Comparison of ENCODE assay signal across 12 cellular contexts in the genomic region with DNA sequence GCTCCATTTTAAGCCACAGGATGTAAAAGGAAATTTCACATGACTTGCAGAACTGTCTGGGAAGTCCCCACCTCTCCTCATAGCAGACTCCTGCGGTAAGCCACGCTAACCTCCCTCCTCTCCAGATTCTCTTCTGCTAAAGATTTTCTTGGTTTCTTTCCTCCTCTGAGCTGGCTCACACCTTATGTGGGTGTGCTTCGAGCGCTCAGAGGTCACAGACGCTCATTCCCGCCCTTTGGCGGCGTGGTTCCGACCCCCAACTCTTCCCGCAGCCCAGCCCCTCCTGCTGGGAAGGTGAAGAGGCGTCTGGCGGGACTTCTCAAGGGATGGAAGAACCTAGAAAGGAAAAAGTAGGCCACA. TPM values are rescaled to one million over a fixed set of nuclear protein-coding genes. Genes with fewer than 3 reads are reported as not detected.
DNase-seq lines count a peak whose midpoint lies in the region; ATAC-seq and TF ChIP-seq lines count a peak whose summit lies in the region.
"Had no signal": no experiment of that assay in that cellular context is flagged by ENCODE, and none has a peak within 500 bp of the region (broad histone marks: within the 10 kb centered on the region; RNA-seq: fewer than 3 reads in every experiment).

No MANE protein-coding gene starts in this region.

- H3K36me3 ChIP-seq in thyroid gland, result no peaks in the 10 kb centered on the region
- H3K36me3 ChIP-seq: right lobe of liver, transverse colon had no signal

- TF ChIP-seq CTCF in GM13977 (IDR thresholded peaks at IDR 0.05; ENCODE audit: extremely low read depth, insufficient read depth, missing control alignments) (no peak), thyroid gland (IDR thresholded peaks at IDR 0.05) (no peak)

- DNase-seq in GM13977 (ENCODE audit: low spot score), result peak; percentile 59
- DNase-seq in activated CD4-positive, alpha-beta T cell treated with anti-CD3 and anti-CD28 coated beads, Interleukin-2, amount 10 ng/mL, durations not matched to agents 24 days and 14 days, result peak; percentile 79
- no peak for DNase-seq in central memory CD8-positive, alpha-beta T cell (ENCODE audit: low spot score in 2 of 2)
- peak; percentile 33 to 34 for DNase-seq in stimulated activated CD4-positive, alpha-beta T cell treated with anti-CD3 and anti-CD28 coated beads, Interleukin-4, amount 100 ng/mL, for 4 hours
- no peak for DNase-seq in left cardiac atrium
- no peak for DNase-seq in thyroid gland
- DNase-seq: COR-L47, transverse colon had no signal

- no peak overlapping the region for H3K4me3 Mint-ChIP-seq in activated CD4-positive, alpha-beta T cell treated with anti-CD3 and anti-CD28 coated beads, Interleukin-2, amount 10 ng/mL, durations not matched to agents 24 days and 14 days
- peak overlapping the region; percentile 48 for H3K4me3 Mint-ChIP-seq in central memory CD8-positive, alpha-beta T cell

- H3K9me3 ChIP-seq in thyroid gland, result no peaks in the 10 kb centered on the region
- H3K9me3 ChIP-seq: right lobe of liver, transverse colon had no signal

- H3K36me3 Mint-ChIP-seq in activated CD4-positive, alpha-beta T cell treated with anti-CD3 and anti-CD28 coated beads, Interleukin-2, amount 10 ng/mL, durations not matched to agents 24 days and 14 days (ENCODE audit: low read depth), result no peaks in the 10 kb centered on the region
- no peaks in the 10 kb centered on the region for H3K36me3 Mint-ChIP-seq in central memory CD8-positive, alpha-beta T cell (ENCODE audit: insufficient read depth)

- H3K27me3 ChIP-seq in thyroid gland, result no peaks in the 10 kb centered on the region
- H3K27me3 ChIP-seq: right lobe of liver, transverse colon had no signal

- peaks cover 13% of the 10 kb centered on the region for H3K27me3 Mint-ChIP-seq in activated CD4-positive, alpha-beta T cell treated with anti-CD3 and anti-CD28 coated beads, Interleukin-2, amount 10 ng/mL, durations not matched to agents 24 days and 14 days
- peaks cover 38% of the 10 kb centered on the region for H3K27me3 Mint-ChIP-seq in central memory CD8-positive, alpha-beta T cell

- TF ChIP-seq POLR2A in thyroid gland (IDR thresholded peaks at IDR 0.05), result no peak

- in situ Hi-C loops in GM13977 (cut with MboI; ENCODE audit: low pct_unique_long_range_greater_than_20kb, low sequenced_read_pairs, unreplicated experiment), result no loop called here

- no peak overlapping the region for H3K4me3 ChIP-seq in thyroid gland (replicated peaks in 1 of 3)
- H3K4me3 ChIP-seq: K562, right lobe of liver, transverse colon had no signal

- no peaks in the 10 kb centered on the region for H3K9me3 Mint-ChIP-seq in activated CD4-positive, alpha-beta T cell treated with anti-CD3 and anti-CD28 coated beads, Interleukin-2, amount 10 ng/mL, durations not matched to agents 24 days and 14 days
- no peaks in the 10 kb centered on the region for H3K9me3 Mint-ChIP-seq in central memory CD8-positive, alpha-beta T cell

- no peaks in the 10 kb centered on the region for H3K4me1 ChIP-seq in thyroid gland
- H3K4me1 ChIP-seq: right lobe of liver had no signal

- peak overlapping the region; percentile 10 for H3K27ac Mint-ChIP-seq in activated CD4-positive, alpha-beta T cell treated with anti-CD3 and anti-CD28 coated beads, Interleukin-2, amount 10 ng/mL, durations not matched to agents 24 days and 14 days
- H3K27ac Mint-ChIP-seq in central memory CD8-positive, alpha-beta T cell (ENCODE audit: low read depth), result no peak overlapping the region

- WGBS in thyroid gland, 2 donors, result 61% methylated on average over 12 of the region's 12 CpGs

- intact Hi-C loops in activated CD4-positive, alpha-beta T cell treated with anti-CD3 and anti-CD28 coated beads, Interleukin-2, amount 10 ng/mL, durations not matched to agents 24 days and 14 days (cut with micrococcal nuclease), result loop anchor here (1.0 to 10.0 kb wide), 4 partner anchors 33 to 468 kb away; a partner anchor contains a TSS
- intact Hi-C loops in left cardiac atrium (cut with DNase I), result no loop called here
- intact Hi-C loops in thyroid gland (cut with DNase I), result no loop called here

- peaks cover 5% of the 10 kb centered on the region for H3K4me1 Mint-ChIP-seq in activated CD4-positive, alpha-beta T cell treated with anti-CD3 and anti-CD28 coated beads, Interleukin-2, amount 10 ng/mL, durations not matched to agents 24 days and 14 days
- peaks cover 5% of the 10 kb centered on the region for H3K4me1 Mint-ChIP-seq in central memory CD8-positive, alpha-beta T cell

- no peak overlapping the region for H3K27ac ChIP-seq in thyroid gland
- H3K27ac ChIP-seq: right lobe of liver, transverse colon had no signal

- no peak for ATAC-seq in central memory CD8-positive, alpha-beta T cell (replicated peaks; ENCODE audit: extremely low read depth, poor library complexity, severe bottlenecking)
- no peak for ATAC-seq in GM19023 (IDR thresholded peaks at IDR 0.05; ENCODE audit: unreplicated experiment)
- no peak for ATAC-seq in left cardiac atrium
- no peak for ATAC-seq in GM19395 (IDR thresholded peaks at IDR 0.05; ENCODE audit: unreplicated experiment)
- ATAC-seq: K562, right lobe of liver had no signal

RNA-seq across cellular contexts. Expression of a gene that starts 32.9 kb away (rescaled TPM):
- total RNA-seq in activated CD4-positive, alpha-beta T cell treated with anti-CD3 and anti-CD28 coated beads, Interleukin-2, amount 10 ng/mL, durations not matched to agents 24 days and 14 days, result 0.99 and 1.2 TPM in 2 replicates
- total RNA-seq in left cardiac atrium (1 to 10 TPM; 3.6 to 3.7 TPM), thyroid gland (10 to 100 TPM; 11.4 to 18.6 (median 14.3) TPM)

Comparison
In these comparisons a context has a peak if more than half of its experiments do, and no peak if none do; other contexts are left out.
1. DNase-seq: peak in GM13977 (single experiment), activated CD4-positive, alpha-beta T cell treated with anti-CD3 and anti-CD28 coated beads, Interleukin-2, amount 10 ng/mL, durations not matched to agents 24 days and 14 days (single experiment) and stimulated activated CD4-positive, alpha-beta T cell treated with anti-CD3 and anti-CD28 coated beads, Interleukin-4, amount 100 ng/mL, for 4 hours (2 of 2); none in central memory CD8-positive, alpha-beta T cell (0 of 2), left cardiac atrium (single experiment) and thyroid gland (0 of 2).